In the genomic region with DNA sequence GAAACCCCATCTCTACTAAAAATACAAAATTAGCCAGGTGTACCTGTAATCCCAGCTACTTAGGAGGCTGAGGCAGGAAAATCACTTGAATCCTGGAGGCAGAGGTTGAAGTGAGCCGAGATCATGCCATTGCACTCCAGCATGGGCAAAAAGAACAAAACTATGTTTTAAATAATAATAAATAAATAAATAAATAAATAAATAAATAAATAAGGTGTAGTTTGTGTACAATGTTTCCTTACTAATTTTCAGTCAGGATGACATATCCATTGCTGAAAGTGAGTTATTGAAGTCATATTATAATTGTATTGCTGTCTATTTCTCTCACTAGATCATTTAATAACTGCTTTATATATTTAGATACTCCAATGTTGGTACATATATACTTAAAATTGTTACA, we compare ENCODE assay signal across 35 cellular contexts.
"Had no signal": no experiment of that assay in that cellular context is flagged by ENCODE, and none has a peak within 500 bp of the region (broad histone marks: within the 10 kb centered on the region; RNA-seq: fewer than 3 reads in every experiment).

No MANE protein-coding gene starts in this region.

- H3K4me3 ChIP-seq: MG63 had no signal

- H3K36me3 ChIP-seq: MG63 had no signal

- DNase-seq: Karpas-422, Kasumi-1, MG63, MM.1S, MV-4-11, NCI-H1048, NCI-H1092, NCI-H1092 treated with DMSO at 0.1 percent for 48 hours, NCI-H1105, NCI-H1105 treated with DMSO at 0.1 percent for 48 hours, NCI-H1417, NCI-H1417 treated with DMSO at 0.1 percent for 48 hours, NCI-H1436, NCI-H1436 treated with DMSO at 0.1 percent for 48 hours, NCI-H146, NCI-H1694, NCI-H1694 treated with DMSO at 0.1 percent for 48 hours, NCI-H187, NCI-H187 treated with DMSO at 0.1 percent for 48 hours, NCI-H1930, NCI-H2029, NCI-H2029 treated with DMSO at 0.1 percent for 48 hours, NCI-H2081, NCI-H2081 treated with DMSO at 0.1 percent for 48 hours, NCI-H2107, NCI-H2171, NCI-H2171 treated with DMSO at 0.1 percent for 48 hours, NCI-H2227 treated with DMSO at 0.1 percent for 48 hours, NCI-H226, NCI-H345, NCI-H446, NCI-H446 treated with DMSO at 0.1 percent for 48 hours, NCI-H510A, NCI-H510A treated with DMSO at 0.1 percent for 48 hours, NCI-H524 had no signal
